ENCODE assay signal across 33 cellular contexts in the genomic region with DNA sequence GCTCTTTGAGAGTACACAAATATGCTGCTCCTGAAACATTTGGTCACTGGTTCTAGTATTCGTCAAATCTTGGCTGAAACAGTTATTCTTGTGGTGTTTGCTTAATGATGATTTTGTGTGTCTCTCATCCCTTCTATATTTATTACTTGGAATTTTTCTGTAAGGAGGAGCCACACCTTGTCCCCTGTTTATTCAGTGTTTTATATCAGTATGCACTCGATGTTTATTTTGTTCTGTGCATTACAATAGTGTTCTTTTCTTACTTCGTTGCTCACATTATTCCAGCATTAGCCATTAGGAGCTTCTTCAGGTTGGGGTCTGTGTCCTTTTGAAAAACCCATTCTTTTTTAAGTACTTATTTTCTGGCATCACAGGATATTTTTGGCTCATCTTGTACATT. TPM values are rescaled to one million over a fixed set of nuclear protein-coding genes. Genes with fewer than 3 reads are reported as not detected.
"Had no signal": no experiment of that assay in that cellular context is flagged by ENCODE, and none has a peak within 500 bp of the region (broad histone marks: within the 10 kb centered on the region; RNA-seq: fewer than 3 reads in every experiment).

No MANE protein-coding gene starts in this region.

- H3K4me3 ChIP-seq: breast epithelium, cardiac muscle cell, colonic mucosa had no signal

- H3K36me3 Mint-ChIP-seq: activated naive CD8-positive, alpha-beta T cell; brain; T-cell had no signal

- H3K9me3 Mint-ChIP-seq: activated B cell treated with CpG ODN at 0.5 μM for 24 hours; activated CD4-positive, alpha-beta memory T cell treated with anti-CD3 and anti-CD28 coated beads, Interleukin-2, amount 10 ng/mL, durations not matched to agents 7 days and 5 days; activated CD4-positive, alpha-beta T cell treated with anti-CD3 and anti-CD28 coated beads, Interleukin-2, amount 10 ng/mL, durations not matched to agents 7 days and 5 days; activated T-cell treated with anti-CD3 and anti-CD28 coated beads, Interleukin-2, amount 50 U/mL, for 24 hours; activated T-helper 17 cell treated with anti-CD3 and anti-CD28 coated beads, Interleukin-2, amount 50 U/mL, for 72 hours; T-cell; T-helper 1 cell treated with Interleukin-12 subunit alpha and Interleukin-12 subunit beta and Interleukin-4 antibody, amounts not matched to agents 30 μg/mL and 1 μg/mL, for 36 hours; T-helper 2 cell treated with Interferon-gamma antibody and Interleukin-4, amounts not matched to agents 5 μg/mL and 100 μg/mL, for 36 hours had no signal

- H3K4me3 Mint-ChIP-seq: activated B cell treated with CpG ODN at 0.5 μM for 24 hours; activated CD4-positive, alpha-beta memory T cell treated with anti-CD3 and anti-CD28 coated beads, Interleukin-2, amount 10 ng/mL, durations not matched to agents 7 days and 5 days; activated CD4-positive, alpha-beta T cell treated with anti-CD3 and anti-CD28 coated beads for 36 hours; activated CD4-positive, alpha-beta T cell treated with anti-CD3 and anti-CD28 coated beads, Interleukin-2, amount 10 ng/mL, durations not matched to agents 7 days and 5 days; activated naive CD8-positive, alpha-beta T cell; activated T-cell treated with anti-CD3 and anti-CD28 coated beads, Interleukin-2, amount 50 U/mL, for 24 hours; activated T-helper 17 cell treated with anti-CD3 and anti-CD28 coated beads, Interleukin-2, amount 50 U/mL, for 72 hours; brain; T-cell; T-helper 1 cell treated with Interleukin-12 subunit alpha and Interleukin-12 subunit beta and Interleukin-4 antibody, amounts not matched to agents 30 μg/mL and 1 μg/mL, for 36 hours; T-helper 2 cell treated with Interferon-gamma antibody and Interleukin-4, amounts not matched to agents 5 μg/mL and 100 μg/mL, for 36 hours had no signal

- DNase-seq: activated B cell treated with CpG ODN at 0.5 μM for 24 hours; activated CD4-positive, alpha-beta memory T cell treated with anti-CD3 and anti-CD28 coated beads, Interleukin-2, amount 10 ng/mL, durations not matched to agents 7 days and 5 days; activated CD4-positive, alpha-beta T cell treated with anti-CD3 and anti-CD28 coated beads for 36 hours; activated CD4-positive, alpha-beta T cell treated with anti-CD3 and anti-CD28 coated beads, Interleukin-2, amount 10 ng/mL, durations not matched to agents 7 days and 5 days; activated CD4-positive, alpha-beta T cell treated with anti-CD3 and anti-CD28 coated beads, Interleukin-2, amount 50 U/mL, for 4 hours; activated CD8-positive, alpha-beta memory T cell treated with anti-CD3 and anti-CD28 coated beads, Interleukin-2, amount 50 U/mL, for 48 hours; activated effector memory CD4-positive, alpha-beta T cell treated with Interleukin-2 at 50 U/mL for 16 hours; activated gamma-delta T cell treated with Interleukin-2 at 50 U/mL for 16 hours; activated naive CD4-positive, alpha-beta T cell treated with anti-CD3 and anti-CD28 coated beads, Interleukin-2, amount 50 U/mL, for 16 hours; activated naive CD4-positive, alpha-beta T cell treated with Interleukin-2 at 50 U/mL for 16 hours; activated T-cell treated with anti-CD3 and anti-CD28 coated beads for 4 hours; activated T-cell treated with anti-CD3 and anti-CD28 coated beads, Interleukin-2, amount 50 U/mL, for 24 hours; amniotic stem cell; anterior cingulate cortex; central memory CD4-positive, alpha-beta T cell; cerebellar nuclear complex; colonic mucosa; effector CD8-positive, alpha-beta T cell; foreskin fibroblast; head of caudate nucleus; T-cell; T1000; WERI-Rb-1 had no signal

- ATAC-seq: activated CD4-positive, alpha-beta T cell treated with anti-CD3 and anti-CD28 coated beads for 36 hours; activated CD4-positive, CD25-positive, alpha-beta regulatory T cell treated with anti-CD3 and anti-CD28 coated beads, Interleukin-2, amount 50 U/mL, for 24 hours; activated T-helper 17 cell treated with anti-CD3 and anti-CD28 coated beads, Interleukin-2, amount 50 U/mL, for 72 hours; esophagus mucosa; T-cell had no signal

- H3K4me1 ChIP-seq: colonic mucosa had no signal

- H3K9me3 ChIP-seq: breast epithelium, colonic mucosa had no signal

- H3K36me3 ChIP-seq: breast epithelium, cardiac muscle cell, colonic mucosa, WERI-Rb-1 had no signal

- H3K27me3 ChIP-seq: colonic mucosa had no signal

- H3K27ac Mint-ChIP-seq: activated B cell treated with CpG ODN at 0.5 μM for 24 hours; activated CD4-positive, alpha-beta memory T cell treated with anti-CD3 and anti-CD28 coated beads, Interleukin-2, amount 10 ng/mL, durations not matched to agents 7 days and 5 days; activated CD4-positive, alpha-beta T cell treated with anti-CD3 and anti-CD28 coated beads for 36 hours; activated CD4-positive, alpha-beta T cell treated with anti-CD3 and anti-CD28 coated beads, Interleukin-2, amount 10 ng/mL, durations not matched to agents 7 days and 5 days; activated naive CD8-positive, alpha-beta T cell; activated T-cell treated with anti-CD3 and anti-CD28 coated beads, Interleukin-2, amount 50 U/mL, for 24 hours; activated T-helper 17 cell treated with anti-CD3 and anti-CD28 coated beads, Interleukin-2, amount 50 U/mL, for 72 hours; brain; T-cell; T-helper 1 cell treated with Interleukin-12 subunit alpha and Interleukin-12 subunit beta and Interleukin-4 antibody, amounts not matched to agents 30 μg/mL and 1 μg/mL, for 36 hours; T-helper 2 cell treated with Interferon-gamma antibody and Interleukin-4, amounts not matched to agents 5 μg/mL and 100 μg/mL, for 36 hours had no signal

- H3K27ac ChIP-seq: breast epithelium, cardiac muscle cell, colonic mucosa, WERI-Rb-1 had no signal

RNA-seq across cellular contexts. Expression of a gene that starts 5.1 kb away (rescaled TPM):
- total RNA-seq: dermis microvascular lymphatic vessel endothelial cell had no signal
